Comparison of ENCODE assay signal across 21 cellular contexts in genomic region chr18:22198163-22198562, GRCh38. TPM values are rescaled to one million over a fixed set of nuclear protein-coding genes. Genes with fewer than 3 reads are reported as not detected.
"Had no signal": no experiment of that assay in that cellular context is flagged by ENCODE, and none has a peak within 500 bp of the region (broad histone marks: within the 10 kb centered on the region; RNA-seq: fewer than 3 reads in every experiment).

No MANE protein-coding gene starts in this region.

- H3K9me3 Mint-ChIP-seq: activated T-cell treated with anti-CD3 and anti-CD28 coated beads, Interleukin-2, amount 50 U/mL, for 72 hours; neural progenitor cell; stimulated activated memory B cell treated with anti-CD40 and anti-IgM and Interleukin-4, amounts not matched to agents 10 μg/mL and 1 μg/mL and 100 μg/mL, for 72 hours; T-helper 2 cell treated with Interferon-gamma antibody and Interleukin-4, amounts not matched to agents 5 μg/mL and 100 μg/mL, for 36 hours had no signal

- ATAC-seq: activated T-cell treated with anti-CD3 and anti-CD28 coated beads, Interleukin-2, amount 50 U/mL, for 72 hours; left lung; mucosa of descending colon; naive thymus-derived CD4-positive, alpha-beta T cell; sciatic nerve; stimulated activated memory B cell treated with anti-CD40 and anti-IgM and Interleukin-4, amounts not matched to agents 10 μg/mL and 1 μg/mL and 100 μg/mL, for 72 hours had no signal

- H3K9me3 ChIP-seq: left lung, mucosa of descending colon, ovary, spleen had no signal

- H3K36me3 ChIP-seq: neural progenitor cell, ovary had no signal

- H3K27ac Mint-ChIP-seq: activated T-cell treated with anti-CD3 and anti-CD28 coated beads, Interleukin-2, amount 50 U/mL, for 72 hours; naive thymus-derived CD4-positive, alpha-beta T cell; neural progenitor cell; stimulated activated memory B cell treated with anti-CD40 and anti-IgM and Interleukin-4, amounts not matched to agents 10 μg/mL and 1 μg/mL and 100 μg/mL, for 72 hours; T-helper 2 cell treated with Interferon-gamma antibody and Interleukin-4, amounts not matched to agents 5 μg/mL and 100 μg/mL, for 36 hours had no signal

- DNase-seq: activated CD4-positive, alpha-beta T cell treated with anti-CD3 and anti-CD28 coated beads, Interleukin-2, amount 50 U/mL, for 4 hours; activated effector memory CD4-positive, alpha-beta T cell treated with anti-CD3 and anti-CD28 coated beads, Interleukin-2, amount 50 U/mL, for 16 hours; activated naive CD4-positive, alpha-beta T cell treated with anti-CD3 and anti-CD28 coated beads, Interleukin-2, amount 50 U/mL, for 16 hours; activated T-cell treated with anti-CD3 and anti-CD28 coated beads, Interleukin-2, amount 50 U/mL, for 72 hours; dorsolateral prefrontal cortex; foreskin fibroblast; hypothalamus; kidney; left lung; mucosa of descending colon; naive thymus-derived CD4-positive, alpha-beta T cell; ovary; spleen; stimulated activated CD4-positive, alpha-beta T cell treated with anti-CD3 and anti-CD28 coated beads, Interleukin-4, amount 100 ng/mL, for 4 hours; trophoblast cell had no signal

- H3K4me3 Mint-ChIP-seq: activated T-cell treated with anti-CD3 and anti-CD28 coated beads, Interleukin-2, amount 50 U/mL, for 72 hours; naive thymus-derived CD4-positive, alpha-beta T cell; neural progenitor cell; stimulated activated memory B cell treated with anti-CD40 and anti-IgM and Interleukin-4, amounts not matched to agents 10 μg/mL and 1 μg/mL and 100 μg/mL, for 72 hours; T-helper 2 cell treated with Interferon-gamma antibody and Interleukin-4, amounts not matched to agents 5 μg/mL and 100 μg/mL, for 36 hours had no signal

- H3K4me1 Mint-ChIP-seq: naive thymus-derived CD4-positive, alpha-beta T cell; stimulated activated memory B cell treated with anti-CD40 and anti-IgM and Interleukin-4, amounts not matched to agents 10 μg/mL and 1 μg/mL and 100 μg/mL, for 72 hours had no signal

- H3K27me3 ChIP-seq: left lung, ovary had no signal

- H3K27ac ChIP-seq: dorsolateral prefrontal cortex, epithelial cell of prostate, left lung, neural progenitor cell had no signal

- H3K36me3 Mint-ChIP-seq: naive thymus-derived CD4-positive, alpha-beta T cell; neural progenitor cell; stimulated activated memory B cell treated with anti-CD40 and anti-IgM and Interleukin-4, amounts not matched to agents 10 μg/mL and 1 μg/mL and 100 μg/mL, for 72 hours had no signal

- H3K4me3 ChIP-seq: dorsolateral prefrontal cortex, left lung, mucosa of descending colon, neural progenitor cell, ovary, spleen had no signal

RNA-seq across cellular contexts. Expression of gene GATA6, which starts 28.8 kb away (rescaled TPM):
- total RNA-seq: activated CD8-positive, alpha-beta memory T cell treated with anti-CD3 and anti-CD28 coated beads for 36 hours had no signal
- polyA plus RNA-seq: naive thymus-derived CD4-positive, alpha-beta T cell had no signal
